Comparison of ENCODE assay signal across 1 cellular context in the genomic region with DNA sequence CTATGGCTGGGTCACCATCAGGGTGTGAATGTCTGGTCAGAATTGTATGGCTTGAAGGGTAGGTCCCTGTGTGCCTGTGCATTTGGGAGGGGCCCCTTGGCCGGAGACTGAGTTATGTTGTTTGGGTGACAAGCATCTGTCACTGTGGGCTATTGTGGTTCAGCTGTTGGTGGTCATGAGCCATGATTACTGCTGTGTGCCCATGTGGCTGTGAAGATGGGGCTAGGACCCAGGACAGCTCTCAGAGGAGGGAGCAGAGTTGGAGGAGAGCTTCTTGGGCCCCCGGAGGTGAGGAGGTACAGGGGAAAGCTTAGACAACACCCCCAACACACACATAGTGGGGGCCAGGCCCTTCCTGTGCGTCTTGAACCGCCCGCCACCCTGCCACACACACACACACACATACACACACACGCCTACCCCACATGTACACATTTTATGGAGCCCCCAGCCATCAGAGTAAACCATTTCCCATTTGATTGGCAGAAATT.
TF ChIP-seq lines count a peak whose summit lies in the region.

No MANE protein-coding gene starts in this region.

TF ChIP-seq in HepG2, 621 proteins besides CTCF, POLR2A, EP300 and RAD21 (continued from another document):
- TF ChIP-seq, protein P1, sequence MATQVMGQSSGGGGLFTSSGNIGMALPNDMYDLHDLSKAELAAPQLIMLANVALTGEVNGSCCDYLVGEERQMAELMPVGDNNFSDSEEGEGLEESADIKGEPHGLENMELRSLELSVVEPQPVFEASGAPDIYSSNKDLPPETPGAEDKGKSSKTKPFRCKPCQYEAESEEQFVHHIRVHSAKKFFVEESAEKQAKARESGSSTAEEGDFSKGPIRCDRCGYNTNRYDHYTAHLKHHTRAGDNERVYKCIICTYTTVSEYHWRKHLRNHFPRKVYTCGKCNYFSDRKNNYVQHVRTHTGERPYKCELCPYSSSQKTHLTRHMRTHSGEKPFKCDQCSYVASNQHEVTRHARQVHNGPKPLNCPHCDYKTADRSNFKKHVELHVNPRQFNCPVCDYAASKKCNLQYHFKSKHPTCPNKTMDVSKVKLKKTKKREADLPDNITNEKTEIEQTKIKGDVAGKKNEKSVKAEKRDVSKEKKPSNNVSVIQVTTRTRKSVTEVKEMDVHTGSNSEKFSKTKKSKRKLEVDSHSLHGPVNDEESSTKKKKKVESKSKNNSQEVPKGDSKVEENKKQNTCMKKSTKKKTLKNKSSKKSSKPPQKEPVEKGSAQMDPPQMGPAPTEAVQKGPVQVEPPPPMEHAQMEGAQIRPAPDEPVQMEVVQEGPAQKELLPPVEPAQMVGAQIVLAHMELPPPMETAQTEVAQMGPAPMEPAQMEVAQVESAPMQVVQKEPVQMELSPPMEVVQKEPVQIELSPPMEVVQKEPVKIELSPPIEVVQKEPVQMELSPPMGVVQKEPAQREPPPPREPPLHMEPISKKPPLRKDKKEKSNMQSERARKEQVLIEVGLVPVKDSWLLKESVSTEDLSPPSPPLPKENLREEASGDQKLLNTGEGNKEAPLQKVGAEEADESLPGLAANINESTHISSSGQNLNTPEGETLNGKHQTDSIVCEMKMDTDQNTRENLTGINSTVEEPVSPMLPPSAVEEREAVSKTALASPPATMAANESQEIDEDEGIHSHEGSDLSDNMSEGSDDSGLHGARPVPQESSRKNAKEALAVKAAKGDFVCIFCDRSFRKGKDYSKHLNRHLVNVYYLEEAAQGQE (IDR thresholded peaks at IDR 0.05; ENCODE audit: borderline replicate concordance in 1 of 2, low read depth in 1 of 2, low read length in 2 of 2): peak in 1 of 2 experiments; percentile 42; a peak in 1 of 4 replicates
- no peak for TF ChIP-seq ZNF225 (CRISPR knock-in tag; IDR thresholded peaks at IDR 0.05)
